In the genomic region with DNA sequence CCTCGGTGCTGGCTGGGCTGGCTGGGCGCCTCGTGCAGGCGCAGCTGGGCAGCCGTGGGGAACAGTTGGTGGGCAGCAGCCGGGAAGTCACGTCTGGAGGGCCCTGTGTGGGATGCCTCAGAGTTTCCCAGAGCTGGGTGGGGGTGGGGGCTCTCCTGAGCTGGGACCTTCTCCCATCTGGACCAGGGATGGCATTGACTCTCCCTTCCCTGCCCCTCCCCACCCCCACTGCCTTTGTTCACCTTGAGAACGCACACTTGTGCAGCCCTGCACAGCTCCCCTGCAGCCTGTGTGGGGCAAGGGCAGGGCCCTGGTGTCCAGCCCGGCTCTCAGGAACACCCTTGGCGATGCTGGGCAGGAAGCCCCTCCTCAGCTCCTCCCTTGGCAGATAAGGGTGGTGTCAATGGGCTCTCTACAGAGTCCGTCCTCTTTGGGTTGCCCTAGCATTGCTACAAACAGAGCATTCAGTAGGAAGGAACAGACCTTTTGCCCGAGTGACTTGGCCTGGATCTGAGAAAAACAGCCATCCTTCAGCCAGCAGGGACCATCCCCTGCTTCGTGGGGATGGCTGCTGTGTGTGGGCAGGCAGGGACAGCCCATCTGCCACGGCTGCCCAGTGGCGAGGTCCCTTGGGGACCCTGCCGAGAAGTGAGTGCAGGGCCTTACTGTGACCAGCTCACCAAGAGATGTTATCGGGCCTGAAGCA, we compare ENCODE assay signal across 10 cellular contexts. TPM values are rescaled to one million over a fixed set of nuclear protein-coding genes. Genes with fewer than 3 reads are reported as not detected.
A peak's percentile ranks its signal among the peaks of the same experiment; 100 is the strongest.
DNase-seq lines count a peak whose midpoint lies in the region; ATAC-seq, FAIRE-seq and TF ChIP-seq lines count a peak whose summit lies in the region.
"Had no signal": no experiment of that assay in that cellular context is flagged by ENCODE, and none has a peak within 500 bp of the region (broad histone marks: within the 10 kb centered on the region; RNA-seq: fewer than 3 reads in every experiment).

No MANE protein-coding gene starts in this region.

- in situ Hi-C loops in GM12878 (cut with MboI), result no loop called here

- CTCF ChIA-PET in GM12878 (lab: Yijun Ruan, JAX), result interaction anchor here (0.6 to 1.0 kb wide), 3 partner anchors 38 to 89 kb away, joined by 3 to 5 read pairs (median 4); no protein-coding TSS in a partner anchor

- no TSS peak for BruUV-seq in GM12878 (replicated peaks; lab: Mats Ljungman, UMichigan)

- FAIRE-seq in GM12878 (lab: Jason Lieb, UNC), result no peak

- no peak overlapping the region for H3K4me3 Mint-ChIP-seq in neural progenitor cell

- peaks cover 64% of the 10 kb centered on the region for H3K4me1 Mint-ChIP-seq in neural progenitor cell

- H3K4me2 ChIP-seq in GM12878 (ENCODE audit: control insufficient read depth, insufficient read depth) (no peak overlapping the region), neural progenitor cell (no peak overlapping the region)

- H3K36me3 ChIP-seq in GM12878 (ENCODE audit: control insufficient read depth in 2 of 2, insufficient read depth in 2 of 2, low read length in 1 of 2) (no peaks in the 10 kb centered on the region), neural progenitor cell (no peaks in the 10 kb centered on the region)

- no peak overlapping the region for H3K27ac Mint-ChIP-seq in neural progenitor cell

- TF ChIP-seq CTCF in GM12878 (IDR thresholded peaks at IDR 0.05 in 2 of 3, conservative IDR thresholded peaks at IDR 0.05 in 1 of 3; ENCODE audit: control insufficient read depth in 2 of 3, extremely low read depth in 1 of 3, insufficient read depth in 1 of 3, low read depth in 3 of 3, low read length in 3 of 3) (no peak), neural progenitor cell (IDR thresholded peaks at IDR 0.05) (no peak), GM20000 (IDR thresholded peaks at IDR 0.05; ENCODE audit: extremely low read depth, missing control alignments) (no peak)

- TF ChIP-seq RAD21 in GM12878 (IDR thresholded peaks at IDR 0.05; ENCODE audit: insufficient read depth, low read depth, low read length), result no peak

- H3K27me3 ChIP-seq in GM12878 (replicated peaks in 1 of 2; ENCODE audit: control insufficient read depth in 2 of 2, insufficient read depth in 2 of 2, low read length in 1 of 2) (no peaks in the 10 kb centered on the region), neural progenitor cell (no peaks in the 10 kb centered on the region)

- H3F3A ChIP-seq in neural progenitor cell (ENCODE audit: low read depth), result peaks cover 21% of the 10 kb centered on the region

- ATAC-seq in HG03354 (IDR thresholded peaks at IDR 0.05; ENCODE audit: poor library complexity, severe bottlenecking, unreplicated experiment) (peak; percentile 64), GM12878 (peak; percentile 32), GM18511 (IDR thresholded peaks at IDR 0.05; ENCODE audit: unreplicated experiment) (no peak), GM19328 (IDR thresholded peaks at IDR 0.05; ENCODE audit: unreplicated experiment) (no peak)

- H3K79me2 ChIP-seq in GM12878 (ENCODE audit: control insufficient read depth, insufficient read depth, low read length), result no peaks in the 10 kb centered on the region
- no peaks in the 10 kb centered on the region for H3K79me2 ChIP-seq in neural progenitor cell (ENCODE audit: low read depth)

- no peak for TF ChIP-seq EP300 in GM12878 (IDR thresholded peaks at IDR 0.05; ENCODE audit: borderline replicate concordance in 1 of 2, control insufficient read depth in 1 of 2, low read depth in 2 of 2, low read length in 2 of 2)

- intact Hi-C loops in GM12878 (cut with micrococcal nuclease; ENCODE audit: unreplicated experiment), result no loop called here

- TF ChIP-seq POLR2A in GM12878 (IDR thresholded peaks at IDR 0.05; ENCODE audit: low read depth, low read length), result no peak

- no peaks in the 10 kb centered on the region for H3K36me3 Mint-ChIP-seq in neural progenitor cell

- H2AFZ ChIP-seq in GM12878 (ENCODE audit: control insufficient read depth, low read depth, low read length) (peak overlapping the region; percentile 20), neural progenitor cell (replicated peaks) (peak overlapping the region; percentile 20)

- H3K9me3 Mint-ChIP-seq in neural progenitor cell, result no peaks in the 10 kb centered on the region

- no peak overlapping the region for H3K9ac ChIP-seq in GM12878 (ENCODE audit: control insufficient read depth, insufficient read depth, low read length)
- H3K9ac ChIP-seq in neural progenitor cell, result no peak overlapping the region

- POLR2A ChIA-PET in GM12878 (lab: Charles Lee), result interaction anchor here (0.8 kb wide), 1 partner anchor 15 kb away, joined by 3 read pairs; no protein-coding TSS in a partner anchor

- SMC1A ChIA-PET in GM12878 (lab: Charles Lee; ENCODE audit: uncharacterized antibody, unreplicated experiment), result interaction anchor here (1.1 to 1.2 kb wide), 2 partner anchors 23 to 58 kb away, joined by 3 to 4 read pairs; no protein-coding TSS in a partner anchor

- WGBS in GM12878 (ENCODE audit: insufficient coverage, insufficient replicate concordance, low lambda C conversion rate, missing lambda C conversion rate), result 44% methylated on average over 16 of the region's 17 CpGs

- RAD21 ChIA-PET in GM12878 (lab: Charles Lee; ENCODE audit: unreplicated experiment), result interaction anchor here (0.9 to 1.4 kb wide), 4 partner anchors 15 to 73 kb away, joined by 3 to 5 read pairs (median 3); no protein-coding TSS in a partner anchor

- peaks cover 13% of the 10 kb centered on the region for H3K27me3 Mint-ChIP-seq in neural progenitor cell (ENCODE audit: insufficient read depth, low read depth)

- DNase-seq in DMS 273 (lab: John Stamatoyannopoulos, UW; ENCODE audit: unreplicated experiment), result peak; percentile 85
- no peak for DNase-seq in GM12878 (ENCODE audit: low read depth, low spot score)
- DNase-seq in neural progenitor cell (ENCODE audit: low spot score), result no peak
- DNase-seq in GM20000 (ENCODE audit: low spot score), result no peak
- no peak for DNase-seq in NCI-H187 treated with DMSO at 0.1 percent for 48 hours (lab: John Stamatoyannopoulos, UW)
- DNase-seq: NCI-H1105, T1000 had no signal

- H3K4me1 ChIP-seq in GM12878 (ENCODE audit: control insufficient read depth, insufficient read depth, low read length), result peaks cover 11% of the 10 kb centered on the region
- peaks cover 75% of the 10 kb centered on the region for H3K4me1 ChIP-seq in neural progenitor cell

- H4K20me1 ChIP-seq in GM12878 (ENCODE audit: control insufficient read depth, insufficient read depth) (no peaks in the 10 kb centered on the region), neural progenitor cell (ENCODE audit: low read depth) (no peaks in the 10 kb centered on the region)

- H3K9me3 ChIP-seq in GM12878 (replicated peaks; ENCODE audit: control insufficient read depth, insufficient read depth, low read length), result no peaks in the 10 kb centered on the region
- no peaks in the 10 kb centered on the region for H3K9me3 ChIP-seq in neural progenitor cell (ENCODE audit: low read depth)

- H3K4me3 ChIP-seq in GM12878 (no peak overlapping the region), neural progenitor cell (no peak overlapping the region)

- no peak overlapping the region for H3K27ac ChIP-seq in GM12878 (ENCODE audit: control insufficient read depth, insufficient read depth)
- no peak overlapping the region for H3K27ac ChIP-seq in neural progenitor cell

TF ChIP-seq in GM12878, 131 proteins besides CTCF, POLR2A, EP300 and RAD21:
- TF ChIP-seq GATAD2B (conservative IDR thresholded peaks at IDR 0.05; ENCODE audit: low read depth), result 0 out of 2 replicates have a peak, but pooled peaks have one; percentile 32
- no peak for TF ChIP-seq JUND (IDR thresholded peaks at IDR 0.05; ENCODE audit: low read depth, low read length)
- 0 out of 2 replicates have a peak, but pooled peaks have one; percentile 15 for TF ChIP-seq IKZF1 (conservative IDR thresholded peaks at IDR 0.05)
- peak; percentile 83 for TF ChIP-seq MEF2B (IDR thresholded peaks at IDR 0.05; ENCODE audit: partially characterized antibody, poor library complexity, severe bottlenecking)
- TF ChIP-seq, protein P1, sequence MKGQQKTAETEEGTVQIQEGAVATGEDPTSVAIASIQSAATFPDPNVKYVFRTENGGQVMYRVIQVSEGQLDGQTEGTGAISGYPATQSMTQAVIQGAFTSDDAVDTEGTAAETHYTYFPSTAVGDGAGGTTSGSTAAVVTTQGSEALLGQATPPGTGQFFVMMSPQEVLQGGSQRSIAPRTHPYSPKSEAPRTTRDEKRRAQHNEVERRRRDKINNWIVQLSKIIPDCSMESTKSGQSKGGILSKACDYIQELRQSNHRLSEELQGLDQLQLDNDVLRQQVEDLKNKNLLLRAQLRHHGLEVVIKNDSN (IDR thresholded peaks at IDR 0.05; ENCODE audit: borderline replicate concordance, extremely low read length, insufficient read depth, low read depth, low read length), result no peak
- TF ChIP-seq DPF2 (IDR thresholded peaks at IDR 0.05), result 0 out of 2 replicates have a peak, but pooled peaks have one; percentile 11

RNA-seq across cellular contexts. Expression of gene KLF13, which starts 25.5 kb away (rescaled TPM):
- 47.3 and 48.6 TPM in 2 replicates for total RNA-seq in GM12878 (2013; cell fraction: nucleolus; rRNA removed)
- total RNA-seq in GM12878 (2014; rRNA removed) (49.3 and 51.8 TPM in 2 replicates), GM12878 (2014; rRNA removed; fragmentation: Illumina TruSeq; extraction: Trizol) (64.7 and 65.1 TPM in 2 replicates), GM12878 (2021) (109 and 112 TPM in 2 replicates), neural progenitor cell (ENCODE audit: low replicate concordance) (11.9 and 25.1 TPM in 2 replicates)
- 21.1 TPM for polyA plus RNA-seq in GM12878 (2011; ENCODE audit: low read depth)
- polyA plus RNA-seq in GM12878 (2011; rRNA removed) (71.9 and 72.0 TPM in 2 replicates), GM12878 (2014; fragmentation: Illumina TruSeq; extraction: Trizol) (42.3 and 48.2 TPM in 2 replicates), GM12878 (2014; fragmentation: Nextera tagmentation; extraction: Ambion mirVana) (10 to 100 TPM; 31.1 to 63.1 TPM), GM12878 (2014; rRNA removed) (51.0 and 52.4 TPM in 2 replicates), GM12878 (2016; fragmentation: Nextera tagmentation; extraction: Ambion mirVana) (10 to 100 TPM; 20.3 to 24.4 TPM)
- 40.2 and 46.9 TPM in 2 replicates for polyA plus RNA-seq in GM12878 (2011; cell fraction: cytosol; rRNA removed)
- polyA plus RNA-seq in GM12878 (2011; cell fraction: nucleus; rRNA removed), result 35.3 and 41.2 TPM in 2 replicates
- polyA plus RNA-seq in GM12878 (2012), result 50.2 and 70.7 TPM in 2 replicates
- 55.7 and 58.5 TPM in 2 replicates for polyA minus RNA-seq in GM12878 (2011; rRNA and poly(A)+ RNA removed)
- polyA minus RNA-seq in GM12878 (2011; cell fraction: cytosol; rRNA and poly(A)+ RNA removed), result 23.3 and 37.1 TPM in 2 replicates
- polyA minus RNA-seq in GM12878 (2011; cell fraction: nucleus; rRNA and poly(A)+ RNA removed), result 10.3 and 17.7 TPM in 2 replicates

Comparison
In these comparisons a context has a peak if more than half of its experiments do, and no peak if none do; other contexts are left out.
1. ATAC-seq: peak in HG03354 (single experiment) and GM12878 (single experiment); none in GM18511 (single experiment) and GM19328 (single experiment).